ENCODE assay signal across 1 cellular context in the genomic region with DNA sequence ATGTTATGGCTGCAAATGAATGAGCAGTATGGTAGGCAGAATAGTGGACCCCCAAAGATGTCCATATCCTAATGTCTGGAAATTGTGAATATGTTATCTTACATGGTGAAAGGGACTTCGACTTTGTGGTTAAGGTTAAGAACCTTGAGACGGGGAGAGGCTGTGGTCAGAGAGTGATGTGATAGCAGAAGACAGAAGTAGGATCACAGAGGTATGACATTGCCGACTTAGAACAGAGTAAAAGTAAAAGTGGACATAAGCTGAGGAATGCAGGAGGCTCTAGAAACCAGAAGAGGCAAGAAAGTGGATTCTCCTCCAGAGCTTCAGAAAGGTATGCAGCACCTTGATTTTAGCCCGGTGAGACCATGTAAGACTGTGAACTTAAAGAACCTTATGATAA.
TF ChIP-seq lines count a peak whose summit lies in the region.

No MANE protein-coding gene starts in this region.

TF ChIP-seq in K562, 482 proteins besides CTCF, POLR2A, EP300 and RAD21 (continued from another document):
- TF ChIP-seq CHD7 (IDR thresholded peaks at IDR 0.05; ENCODE audit: low read depth, low read length) = no peak
- TF ChIP-seq MEIS2 (IDR thresholded peaks at IDR 0.05; ENCODE audit: partially characterized antibody) = no peak
- no peak for TF ChIP-seq ZFP1 (CRISPR knock-in tag; IDR thresholded peaks at IDR 0.05)
- no peak for TF ChIP-seq HLTF (IDR thresholded peaks at IDR 0.05)
- no peak for TF ChIP-seq ZNF212 (CRISPR knock-in tag; IDR thresholded peaks at IDR 0.05)
- TF ChIP-seq, protein P1, sequence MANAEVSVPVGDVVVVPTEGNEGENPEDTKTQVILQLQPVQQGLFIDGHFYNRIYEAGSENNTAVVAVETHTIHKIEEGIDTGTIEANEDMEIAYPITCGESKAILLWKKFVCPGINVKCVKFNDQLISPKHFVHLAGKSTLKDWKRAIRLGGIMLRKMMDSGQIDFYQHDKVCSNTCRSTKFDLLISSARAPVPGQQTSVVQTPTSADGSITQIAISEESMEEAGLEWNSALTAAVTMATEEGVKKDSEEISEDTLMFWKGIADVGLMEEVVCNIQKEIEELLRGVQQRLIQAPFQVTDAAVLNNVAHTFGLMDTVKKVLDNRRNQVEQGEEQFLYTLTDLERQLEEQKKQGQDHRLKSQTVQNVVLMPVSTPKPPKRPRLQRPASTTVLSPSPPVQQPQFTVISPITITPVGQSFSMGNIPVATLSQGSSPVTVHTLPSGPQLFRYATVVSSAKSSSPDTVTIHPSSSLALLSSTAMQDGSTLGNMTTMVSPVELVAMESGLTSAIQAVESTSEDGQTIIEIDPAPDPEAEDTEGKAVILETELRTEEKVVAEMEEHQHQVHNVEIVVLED (CRISPR knock-in tag; IDR thresholded peaks at IDR 0.05) = no peak
- TF ChIP-seq NFXL1 (CRISPR knock-in tag; IDR thresholded peaks at IDR 0.05) = no peak
- TF ChIP-seq NFE2L1 (tag; IDR thresholded peaks at IDR 0.05; ENCODE audit: borderline replicate concordance, low read depth) = no peak
- TF ChIP-seq FOXK1 (CRISPR knock-in tag; IDR thresholded peaks at IDR 0.05; ENCODE audit: borderline replicate concordance) = no peak
- TF ChIP-seq NFIX (CRISPR knock-in tag; IDR thresholded peaks at IDR 0.05; ENCODE audit: low read depth) = no peak
- no peak for TF ChIP-seq RREB1 (CRISPR knock-in tag; IDR thresholded peaks at IDR 0.05)
- no peak for TF ChIP-seq RNF2 (IDR thresholded peaks at IDR 0.05)
- TF ChIP-seq HMGN3 (IDR thresholded peaks at IDR 0.05; ENCODE audit: borderline replicate concordance, extremely low read depth, insufficient read length, low read depth, low read length) = no peak
- TF ChIP-seq ZNF695 (CRISPR knock-in tag; IDR thresholded peaks at IDR 0.05) = no peak
- no peak for TF ChIP-seq NFE2 (IDR thresholded peaks at IDR 0.05; ENCODE audit: low read depth)
- no peak for TF ChIP-seq TRIM24 (IDR thresholded peaks at IDR 0.05)
- TF ChIP-seq SMARCE1 (IDR thresholded peaks at IDR 0.05) = no peak
